Comparison of ENCODE assay signal across 9 cellular contexts in genomic region chr9:110099236-110099741, GRCh38.
DNase-seq lines count a peak whose midpoint lies in the region; ATAC-seq and TF ChIP-seq lines count a peak whose summit lies in the region.
"Had no signal": no experiment of that assay in that cellular context is flagged by ENCODE, and none has a peak within 500 bp of the region (broad histone marks: within the 10 kb centered on the region; RNA-seq: fewer than 3 reads in every experiment).

No MANE protein-coding gene starts in this region.

- H3F3A ChIP-seq in PC-9 (ENCODE audit: insufficient read depth, low read depth), result peaks cover 15% of the 10 kb centered on the region; the same call in 1 of the 2 replicates

- CTCF ChIA-PET in PC-9 (lab: Charles Lee), result no interaction called here
- CTCF ChIA-PET in activated CD4-positive, alpha-beta memory T cell treated with anti-CD3 and anti-CD28 coated beads, Interleukin-2, amount 10 ng/mL, durations not matched to agents 7 days and 5 days (lab: Charles Lee), result interaction anchor here (0.9 kb wide), 1 partner anchor 53 kb away, joined by 3 read pairs; no protein-coding TSS in a partner anchor

- peak; percentile 27 for TF ChIP-seq EP300 in transverse colon (IDR thresholded peaks at IDR 0.05; ENCODE audit: low read depth)

- no peaks in the 10 kb centered on the region for H3K36me3 Mint-ChIP-seq in glutamatergic neuron (ENCODE audit: unreplicated experiment)
- peaks cover 10% of the 10 kb centered on the region for H3K36me3 Mint-ChIP-seq in activated CD4-positive, alpha-beta memory T cell treated with anti-CD3 and anti-CD28 coated beads, Interleukin-2, amount 10 ng/mL, durations not matched to agents 7 days and 5 days (ENCODE audit: low read depth)

- DNase-seq in NOMO-1 treated with DMSO at 0.1 percent for 48 hours (lab: John Stamatoyannopoulos, UW; ENCODE audit: unreplicated experiment) (peak; percentile 28), NOMO-1 treated with dmso at 0.1 percent for 144 hours (lab: John Stamatoyannopoulos, UW; ENCODE audit: unreplicated experiment) (no peak), PC-9 (peak in 1 of 2 experiments; percentile 70), glutamatergic neuron (peak; percentile 66), transverse colon (no peak), HT-29 (ENCODE audit: low spot score) (no peak)
- no peak for DNase-seq in activated CD4-positive, alpha-beta memory T cell treated with anti-CD3 and anti-CD28 coated beads, Interleukin-2, amount 10 ng/mL, durations not matched to agents 7 days and 5 days

- POLR2A ChIA-PET in PC-9 (lab: Charles Lee; ENCODE audit: unreplicated experiment), result no interaction called here
- POLR2A ChIA-PET in activated CD4-positive, alpha-beta memory T cell treated with anti-CD3 and anti-CD28 coated beads, Interleukin-2, amount 10 ng/mL, durations not matched to agents 7 days and 5 days (lab: Charles Lee), result no interaction called here

- no peaks in the 10 kb centered on the region; the same call in 1 of the 2 replicates for H4K20me1 ChIP-seq in PC-9 (ENCODE audit: insufficient read depth)
- H4K20me1 ChIP-seq: BLaER1 had no signal

- H3K27me3 ChIP-seq in PC-9 (ENCODE audit: insufficient read depth, low read depth) (no peaks in the 10 kb centered on the region), transverse colon (no peaks in the 10 kb centered on the region)
- H3K27me3 ChIP-seq: BLaER1 had no signal

- H3K27me3 Mint-ChIP-seq in glutamatergic neuron (ENCODE audit: unreplicated experiment), result peaks cover 23% of the 10 kb centered on the region
- H3K27me3 Mint-ChIP-seq in activated CD4-positive, alpha-beta memory T cell treated with anti-CD3 and anti-CD28 coated beads, Interleukin-2, amount 10 ng/mL, durations not matched to agents 7 days and 5 days, result no peaks in the 10 kb centered on the region

- TF ChIP-seq CTCF in PC-9 (conservative IDR thresholded peaks at IDR 0.05) (no peak), glutamatergic neuron (IDR thresholded peaks at IDR 0.05; ENCODE audit: partially characterized antibody, unreplicated experiment) (no peak), transverse colon (IDR thresholded peaks at IDR 0.05) (no peak)

- no peak for TF ChIP-seq POLR2A in transverse colon (IDR thresholded peaks at IDR 0.05)

- H3K9me3 ChIP-seq in PC-9 (ENCODE audit: insufficient read depth, low read depth) (no peaks in the 10 kb centered on the region), transverse colon (no peaks in the 10 kb centered on the region)
- H3K9me3 ChIP-seq: BLaER1 had no signal

- peak overlapping the region; percentile 76 for H3K4me3 Mint-ChIP-seq in glutamatergic neuron (ENCODE audit: unreplicated experiment)
- no peak overlapping the region for H3K4me3 Mint-ChIP-seq in activated CD4-positive, alpha-beta memory T cell treated with anti-CD3 and anti-CD28 coated beads, Interleukin-2, amount 10 ng/mL, durations not matched to agents 7 days and 5 days

- BruUV-seq in PC-9 (replicated peaks; lab: Mats Ljungman, UMichigan), result no TSS peak

- no peak for ATAC-seq in HG02763 (IDR thresholded peaks at IDR 0.05; ENCODE audit: unreplicated experiment)

- H3K4me1 ChIP-seq in PC-9 (replicated peaks; ENCODE audit: insufficient read depth) (peaks cover 25% of the 10 kb centered on the region), transverse colon (peaks cover 0 to 30% (median 4%) of the 10 kb centered on the region in 4 donors)

- no peaks in the 10 kb centered on the region for H3K9me2 ChIP-seq in PC-9 (ENCODE audit: insufficient read depth)

- intact Hi-C loops in PC-9 (cut with micrococcal nuclease; ENCODE audit: unreplicated experiment) (no loop called here), transverse colon (cut with DNase I; ENCODE audit: low total_unique reads) (no loop called here)

- H3K36me3 ChIP-seq in PC-9 (ENCODE audit: low read depth) (no peaks in the 10 kb centered on the region), transverse colon (no peaks in the 10 kb centered on the region)
- H3K36me3 ChIP-seq: BLaER1 had no signal

- H3K27ac ChIP-seq in PC-9 (peak overlapping the region; percentile 13; the same call in 1 of the 2 replicates), transverse colon (peak overlapping the region in 1 of 4 donors; percentile 3)
- H3K27ac ChIP-seq: BLaER1 had no signal

- H3K27ac Mint-ChIP-seq in glutamatergic neuron (ENCODE audit: unreplicated experiment), result peak overlapping the region; percentile 100
- no peak overlapping the region for H3K27ac Mint-ChIP-seq in activated CD4-positive, alpha-beta memory T cell treated with anti-CD3 and anti-CD28 coated beads, Interleukin-2, amount 10 ng/mL, durations not matched to agents 7 days and 5 days

- no peak overlapping the region for H3K4me3 ChIP-seq in PC-9
- H3K4me3 ChIP-seq in transverse colon, result no peak overlapping the region
- H3K4me3 ChIP-seq: BLaER1 had no signal

- 58 to 80% methylated on average over 1 to 3 of the region's 3 CpGs for WGBS in transverse colon (ENCODE audit: low coverage in 1 of 2), 2 donors

- peak overlapping the region; percentile 52 for H3K4me2 ChIP-seq in PC-9
- H3K4me2 ChIP-seq: BLaER1 had no signal

- peaks cover 63% of the 10 kb centered on the region for H3K79me2 ChIP-seq in PC-9 (ENCODE audit: low read depth)

- peaks cover 78% of the 10 kb centered on the region for H3K4me1 Mint-ChIP-seq in glutamatergic neuron (ENCODE audit: low read depth, unreplicated experiment)
- peaks cover 2% of the 10 kb centered on the region for H3K4me1 Mint-ChIP-seq in activated CD4-positive, alpha-beta memory T cell treated with anti-CD3 and anti-CD28 coated beads, Interleukin-2, amount 10 ng/mL, durations not matched to agents 7 days and 5 days

- in situ Hi-C loops in transverse colon (cut with MboI; ENCODE audit: low pct_ligation_motif_present in 1 of 4, low pct_unique_long_range_greater_than_20kb in 1 of 4, low sequenced_read_pairs in 3 of 4), result no loop called here

- H3K9me3 Mint-ChIP-seq in glutamatergic neuron (ENCODE audit: unreplicated experiment), result peaks cover 31% of the 10 kb centered on the region
- H3K9me3 Mint-ChIP-seq in activated CD4-positive, alpha-beta memory T cell treated with anti-CD3 and anti-CD28 coated beads, Interleukin-2, amount 10 ng/mL, durations not matched to agents 7 days and 5 days, result no peaks in the 10 kb centered on the region

- H2AFZ ChIP-seq in PC-9, result no peak overlapping the region

Comparison
In these comparisons a context has a peak if more than half of its experiments do, and no peak if none do; other contexts are left out.
1. DNase-seq: peak in NOMO-1 treated with DMSO at 0.1 percent for 48 hours (single experiment) and glutamatergic neuron (single experiment); none in NOMO-1 treated with dmso at 0.1 percent for 144 hours (single experiment), transverse colon (single experiment), HT-29 (single experiment) and activated CD4-positive, alpha-beta memory T cell treated with anti-CD3 and anti-CD28 coated beads, Interleukin-2, amount 10 ng/mL, durations not matched to agents 7 days and 5 days (single experiment).